Comparison of ENCODE assay signal across 2 cellular contexts in the genomic region with DNA sequence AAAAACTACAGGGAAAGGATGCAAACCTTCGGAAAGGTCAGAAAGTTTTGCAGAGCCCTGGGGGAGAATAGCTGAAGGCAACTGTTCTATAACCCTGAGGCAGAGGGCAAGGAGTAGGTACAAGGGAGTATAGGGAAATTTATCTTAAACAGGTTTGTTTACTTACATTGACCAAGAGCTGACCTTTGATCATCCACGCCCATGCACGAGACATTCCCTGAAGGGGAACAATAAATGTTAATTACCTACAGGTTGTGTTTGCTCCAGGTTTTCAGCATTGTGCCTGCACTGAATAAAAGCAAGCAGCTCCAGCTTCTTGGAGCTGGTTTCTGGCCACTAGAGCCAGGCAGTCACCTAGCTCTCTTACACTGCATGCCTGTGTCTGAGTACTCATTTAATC.
A peak's percentile ranks its signal among the peaks of the same experiment; 100 is the strongest.
TF ChIP-seq lines count a peak whose summit lies in the region.

No MANE protein-coding gene starts in this region.

TF ChIP-seq in HCT116, 20 proteins besides CTCF, POLR2A, EP300 and RAD21:
- no peak for TF ChIP-seq ZFX (IDR thresholded peaks at IDR 0.05)
- TF ChIP-seq CEBPB (IDR thresholded peaks at IDR 0.05; ENCODE audit: low read depth) = no peak
- TF ChIP-seq FOSL1 (IDR thresholded peaks at IDR 0.05; ENCODE audit: low read depth) = no peak
- TF ChIP-seq EGR1 (IDR thresholded peaks at IDR 0.05; ENCODE audit: low read depth) = no peak
- TF ChIP-seq MAX (IDR thresholded peaks at IDR 0.05) = no peak
- TF ChIP-seq CBX3 (IDR thresholded peaks at IDR 0.05; ENCODE audit: low read depth) = no peak
- TF ChIP-seq SP1 (IDR thresholded peaks at IDR 0.05; ENCODE audit: low read depth) = no peak
- no peak for TF ChIP-seq YY1 (IDR thresholded peaks at IDR 0.05; ENCODE audit: extremely low read depth, insufficient replicate concordance, low read depth, low read length)
TF ChIP-seq in HCT116: peak in this region for 0.

TF ChIP-seq in HepG2, 621 proteins besides CTCF, POLR2A, EP300 and RAD21 (continues in another document):
- no peak for TF ChIP-seq TMF1 (CRISPR knock-in tag; IDR thresholded peaks at IDR 0.05; ENCODE audit: low read depth)
- no peak for TF ChIP-seq ZNF546 (CRISPR knock-in tag; conservative IDR thresholded peaks at IDR 0.05)
- TF ChIP-seq CHD2 (IDR thresholded peaks at IDR 0.05; ENCODE audit: low read depth, low read length) = no peak
- TF ChIP-seq ZNF12 (CRISPR knock-in tag; IDR thresholded peaks at IDR 0.05) = peak; percentile 61
- TF ChIP-seq ZFP36 (IDR thresholded peaks at IDR 0.05; ENCODE audit: borderline replicate concordance, low read depth, low read length, partially characterized antibody) = no peak
- no peak for TF ChIP-seq ZNF558 (CRISPR knock-in tag; IDR thresholded peaks at IDR 0.05; ENCODE audit: borderline replicate concordance)
- no peak for TF ChIP-seq ZNF607 (CRISPR knock-in tag; IDR thresholded peaks at IDR 0.05; ENCODE audit: borderline replicate concordance)
- TF ChIP-seq ZSCAN9 (CRISPR knock-in tag; IDR thresholded peaks at IDR 0.05; ENCODE audit: borderline replicate concordance) = no peak
- no peak for TF ChIP-seq HINFP (CRISPR knock-in tag; IDR thresholded peaks at IDR 0.05; ENCODE audit: low read depth)
- TF ChIP-seq TOE1 (CRISPR knock-in tag; IDR thresholded peaks at IDR 0.05) = no peak
- no peak for TF ChIP-seq NFATC3 (CRISPR knock-in tag; IDR thresholded peaks at IDR 0.05)
- TF ChIP-seq, protein P1, sequence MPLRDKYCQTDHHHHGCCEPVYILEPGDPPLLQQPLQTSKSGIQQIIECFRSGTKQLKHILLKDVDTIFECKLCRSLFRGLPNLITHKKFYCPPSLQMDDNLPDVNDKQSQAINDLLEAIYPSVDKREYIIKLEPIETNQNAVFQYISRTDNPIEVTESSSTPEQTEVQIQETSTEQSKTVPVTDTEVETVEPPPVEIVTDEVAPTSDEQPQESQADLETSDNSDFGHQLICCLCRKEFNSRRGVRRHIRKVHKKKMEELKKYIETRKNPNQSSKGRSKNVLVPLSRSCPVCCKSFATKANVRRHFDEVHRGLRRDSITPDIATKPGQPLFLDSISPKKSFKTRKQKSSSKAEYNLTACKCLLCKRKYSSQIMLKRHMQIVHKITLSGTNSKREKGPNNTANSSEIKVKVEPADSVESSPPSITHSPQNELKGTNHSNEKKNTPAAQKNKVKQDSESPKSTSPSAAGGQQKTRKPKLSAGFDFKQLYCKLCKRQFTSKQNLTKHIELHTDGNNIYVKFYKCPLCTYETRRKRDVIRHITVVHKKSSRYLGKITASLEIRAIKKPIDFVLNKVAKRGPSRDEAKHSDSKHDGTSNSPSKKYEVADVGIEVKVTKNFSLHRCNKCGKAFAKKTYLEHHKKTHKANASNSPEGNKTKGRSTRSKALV (CRISPR knock-in tag; IDR thresholded peaks at IDR 0.05) = no peak
- TF ChIP-seq TGIF2 (CRISPR knock-in tag; IDR thresholded peaks at IDR 0.05) = no peak
- TF ChIP-seq ATF7-NPFF (CRISPR knock-in tag; IDR thresholded peaks at IDR 0.05; ENCODE audit: low read depth) = no peak
- TF ChIP-seq, protein P2, sequence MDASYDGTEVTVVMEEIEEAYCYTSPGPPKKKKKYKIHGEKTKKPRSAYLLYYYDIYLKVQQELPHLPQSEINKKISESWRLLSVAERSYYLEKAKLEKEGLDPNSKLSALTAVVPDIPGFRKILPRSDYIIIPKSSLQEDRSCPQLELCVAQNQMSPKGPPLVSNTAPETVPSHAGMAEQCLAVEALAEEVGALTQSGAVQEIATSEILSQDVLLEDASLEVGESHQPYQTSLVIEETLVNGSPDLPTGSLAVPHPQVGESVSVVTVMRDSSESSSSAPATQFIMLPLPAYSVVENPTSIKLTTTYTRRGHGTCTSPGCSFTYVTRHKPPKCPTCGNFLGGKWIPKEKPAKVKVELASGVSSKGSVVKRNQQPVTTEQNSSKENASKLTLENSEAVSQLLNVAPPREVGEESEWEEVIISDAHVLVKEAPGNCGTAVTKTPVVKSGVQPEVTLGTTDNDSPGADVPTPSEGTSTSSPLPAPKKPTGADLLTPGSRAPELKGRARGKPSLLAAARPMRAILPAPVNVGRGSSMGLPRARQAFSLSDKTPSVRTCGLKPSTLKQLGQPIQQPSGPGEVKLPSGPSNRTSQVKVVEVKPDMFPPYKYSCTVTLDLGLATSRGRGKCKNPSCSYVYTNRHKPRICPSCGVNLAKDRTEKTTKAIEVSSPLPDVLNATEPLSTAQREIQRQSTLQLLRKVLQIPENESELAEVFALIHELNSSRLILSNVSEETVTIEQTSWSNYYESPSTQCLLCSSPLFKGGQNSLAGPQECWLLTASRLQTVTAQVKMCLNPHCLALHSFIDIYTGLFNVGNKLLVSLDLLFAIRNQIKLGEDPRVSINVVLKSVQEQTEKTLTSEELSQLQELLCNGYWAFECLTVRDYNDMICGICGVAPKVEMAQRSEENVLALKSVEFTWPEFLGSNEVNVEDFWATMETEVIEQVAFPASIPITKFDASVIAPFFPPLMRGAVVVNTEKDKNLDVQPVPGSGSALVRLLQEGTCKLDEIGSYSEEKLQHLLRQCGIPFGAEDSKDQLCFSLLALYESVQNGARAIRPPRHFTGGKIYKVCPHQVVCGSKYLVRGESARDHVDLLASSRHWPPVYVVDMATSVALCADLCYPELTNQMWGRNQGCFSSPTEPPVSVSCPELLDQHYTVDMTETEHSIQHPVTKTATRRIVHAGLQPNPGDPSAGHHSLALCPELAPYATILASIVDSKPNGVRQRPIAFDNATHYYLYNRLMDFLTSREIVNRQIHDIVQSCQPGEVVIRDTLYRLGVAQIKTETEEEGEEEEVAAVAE (CRISPR knock-in tag; IDR thresholded peaks at IDR 0.05; ENCODE audit: borderline replicate concordance) = no peak
- TF ChIP-seq FOSL1 (CRISPR knock-in tag; IDR thresholded peaks at IDR 0.05; ENCODE audit: borderline replicate concordance) = no peak
- TF ChIP-seq FOXA1 (IDR thresholded peaks at IDR 0.05) = no peak
- peak; percentile 72 for TF ChIP-seq FOXA1 (CRISPR knock-in tag; IDR thresholded peaks at IDR 0.05)
- no peak for TF ChIP-seq CREM (IDR thresholded peaks at IDR 0.05)
- TF ChIP-seq CREM (CRISPR knock-in tag; IDR thresholded peaks at IDR 0.05) = no peak
- no peak for TF ChIP-seq BORCS8-MEF2B (CRISPR knock-in tag; IDR thresholded peaks at IDR 0.05)
- no peak for TF ChIP-seq SP4 (CRISPR knock-in tag; IDR thresholded peaks at IDR 0.05)
- peak; percentile 55; the same call in 1 of the 2 replicates for TF ChIP-seq HNF4G (IDR thresholded peaks at IDR 0.05; ENCODE audit: borderline replicate concordance, low read depth, low read length)
- TF ChIP-seq HNF4G (CRISPR knock-in tag; IDR thresholded peaks at IDR 0.05; ENCODE audit: borderline replicate concordance, low read depth) = no peak
- no peak for TF ChIP-seq ZNF3 (CRISPR knock-in tag; IDR thresholded peaks at IDR 0.05)
- TF ChIP-seq CAMTA2 (CRISPR knock-in tag; IDR thresholded peaks at IDR 0.05; ENCODE audit: borderline replicate concordance) = no peak
- TF ChIP-seq, protein P3, sequence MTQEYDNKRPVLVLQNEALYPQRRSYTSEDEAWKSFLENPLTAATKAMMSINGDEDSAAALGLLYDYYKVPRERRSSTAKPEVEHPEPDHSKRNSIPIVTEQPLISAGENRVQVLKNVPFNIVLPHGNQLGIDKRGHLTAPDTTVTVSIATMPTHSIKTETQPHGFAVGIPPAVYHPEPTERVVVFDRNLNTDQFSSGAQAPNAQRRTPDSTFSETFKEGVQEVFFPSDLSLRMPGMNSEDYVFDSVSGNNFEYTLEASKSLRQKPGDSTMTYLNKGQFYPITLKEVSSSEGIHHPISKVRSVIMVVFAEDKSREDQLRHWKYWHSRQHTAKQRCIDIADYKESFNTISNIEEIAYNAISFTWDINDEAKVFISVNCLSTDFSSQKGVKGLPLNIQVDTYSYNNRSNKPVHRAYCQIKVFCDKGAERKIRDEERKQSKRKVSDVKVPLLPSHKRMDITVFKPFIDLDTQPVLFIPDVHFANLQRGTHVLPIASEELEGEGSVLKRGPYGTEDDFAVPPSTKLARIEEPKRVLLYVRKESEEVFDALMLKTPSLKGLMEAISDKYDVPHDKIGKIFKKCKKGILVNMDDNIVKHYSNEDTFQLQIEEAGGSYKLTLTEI (CRISPR knock-in tag; conservative IDR thresholded peaks at IDR 0.05) = no peak
- TF ChIP-seq SPEN (CRISPR knock-in tag; IDR thresholded peaks at IDR 0.05; ENCODE audit: low read depth) = no peak
- no peak for TF ChIP-seq SP1 (IDR thresholded peaks at IDR 0.05)
- peak; percentile 54; the same call in 1 of the 2 replicates for TF ChIP-seq SP1 (CRISPR knock-in tag; IDR thresholded peaks at IDR 0.05)
- TF ChIP-seq ZNF577 (CRISPR knock-in tag; IDR thresholded peaks at IDR 0.05; ENCODE audit: borderline replicate concordance, low read depth) = no peak
- TF ChIP-seq TBX3 (IDR thresholded peaks at IDR 0.05; ENCODE audit: borderline replicate concordance) = no peak
- no peak for TF ChIP-seq ZNF709 (CRISPR knock-in tag; IDR thresholded peaks at IDR 0.05)
- no peak for TF ChIP-seq ZNF839 (CRISPR knock-in tag; IDR thresholded peaks at IDR 0.05; ENCODE audit: borderline replicate concordance)
- TF ChIP-seq RFXANK (CRISPR knock-in tag; IDR thresholded peaks at IDR 0.05) = no peak
- 0 out of 2 replicates have a peak, but pooled peaks have one; percentile 33 for TF ChIP-seq ISX (CRISPR knock-in tag; conservative IDR thresholded peaks at IDR 0.05)
- TF ChIP-seq, protein P4, sequence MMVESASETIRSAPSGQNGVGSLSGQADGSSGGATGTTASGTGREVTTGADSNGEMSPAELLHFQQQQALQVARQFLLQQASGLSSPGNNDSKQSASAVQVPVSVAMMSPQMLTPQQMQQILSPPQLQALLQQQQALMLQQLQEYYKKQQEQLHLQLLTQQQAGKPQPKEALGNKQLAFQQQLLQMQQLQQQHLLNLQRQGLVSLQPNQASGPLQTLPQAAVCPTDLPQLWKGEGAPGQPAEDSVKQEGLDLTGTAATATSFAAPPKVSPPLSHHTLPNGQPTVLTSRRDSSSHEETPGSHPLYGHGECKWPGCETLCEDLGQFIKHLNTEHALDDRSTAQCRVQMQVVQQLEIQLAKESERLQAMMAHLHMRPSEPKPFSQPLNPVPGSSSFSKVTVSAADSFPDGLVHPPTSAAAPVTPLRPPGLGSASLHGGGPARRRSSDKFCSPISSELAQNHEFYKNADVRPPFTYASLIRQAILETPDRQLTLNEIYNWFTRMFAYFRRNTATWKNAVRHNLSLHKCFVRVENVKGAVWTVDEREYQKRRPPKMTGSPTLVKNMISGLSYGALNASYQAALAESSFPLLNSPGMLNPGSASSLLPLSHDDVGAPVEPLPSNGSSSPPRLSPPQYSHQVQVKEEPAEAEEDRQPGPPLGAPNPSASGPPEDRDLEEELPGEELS (CRISPR knock-in tag; IDR thresholded peaks at IDR 0.05) = peak; percentile 75
- TF ChIP-seq, protein P5, sequence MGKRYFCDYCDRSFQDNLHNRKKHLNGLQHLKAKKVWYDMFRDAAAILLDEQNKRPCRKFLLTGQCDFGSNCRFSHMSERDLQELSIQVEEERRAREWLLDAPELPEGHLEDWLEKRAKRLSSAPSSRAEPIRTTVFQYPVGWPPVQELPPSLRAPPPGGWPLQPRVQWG (CRISPR knock-in tag; IDR thresholded peaks at IDR 0.05; ENCODE audit: borderline replicate concordance, low read depth) = no peak
- no peak for TF ChIP-seq ZKSCAN8 (CRISPR knock-in tag; IDR thresholded peaks at IDR 0.05; ENCODE audit: borderline replicate concordance)
- TF ChIP-seq ZFP37 (CRISPR knock-in tag; IDR thresholded peaks at IDR 0.05; ENCODE audit: borderline replicate concordance) = no peak
- TF ChIP-seq FOXC1 (CRISPR knock-in tag; IDR thresholded peaks at IDR 0.05; ENCODE audit: borderline replicate concordance) = no peak
- TF ChIP-seq SOX13 (IDR thresholded peaks at IDR 0.05) = peak; percentile 87
- peak in 1 of 2 experiments; percentile 98; a peak in 2 of 4 replicates for TF ChIP-seq SOX13 (CRISPR knock-in tag; conservative IDR thresholded peaks at IDR 0.05 in 1 of 2, IDR thresholded peaks at IDR 0.05 in 1 of 2)
- TF ChIP-seq, protein P6, sequence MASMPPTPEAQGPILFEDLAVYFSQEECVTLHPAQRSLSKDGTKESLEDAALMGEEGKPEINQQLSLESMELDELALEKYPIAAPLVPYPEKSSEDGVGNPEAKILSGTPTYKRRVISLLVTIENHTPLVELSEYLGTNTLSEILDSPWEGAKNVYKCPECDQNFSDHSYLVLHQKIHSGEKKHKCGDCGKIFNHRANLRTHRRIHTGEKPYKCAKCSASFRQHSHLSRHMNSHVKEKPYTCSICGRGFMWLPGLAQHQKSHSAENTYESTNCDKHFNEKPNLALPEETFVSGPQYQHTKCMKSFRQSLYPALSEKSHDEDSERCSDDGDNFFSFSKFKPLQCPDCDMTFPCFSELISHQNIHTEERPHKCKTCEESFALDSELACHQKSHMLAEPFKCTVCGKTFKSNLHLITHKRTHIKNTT (CRISPR knock-in tag; IDR thresholded peaks at IDR 0.05) = no peak
- no peak for TF ChIP-seq SNRNP70 (IDR thresholded peaks at IDR 0.05; ENCODE audit: low read depth, low read length)
- no peak for TF ChIP-seq ZNF350 (CRISPR knock-in tag; IDR thresholded peaks at IDR 0.05; ENCODE audit: borderline replicate concordance, low read depth)
- TF ChIP-seq ZSCAN30 (CRISPR knock-in tag; IDR thresholded peaks at IDR 0.05) = no peak
